25 cellular contexts compared by ENCODE assay signal in the genomic region with DNA sequence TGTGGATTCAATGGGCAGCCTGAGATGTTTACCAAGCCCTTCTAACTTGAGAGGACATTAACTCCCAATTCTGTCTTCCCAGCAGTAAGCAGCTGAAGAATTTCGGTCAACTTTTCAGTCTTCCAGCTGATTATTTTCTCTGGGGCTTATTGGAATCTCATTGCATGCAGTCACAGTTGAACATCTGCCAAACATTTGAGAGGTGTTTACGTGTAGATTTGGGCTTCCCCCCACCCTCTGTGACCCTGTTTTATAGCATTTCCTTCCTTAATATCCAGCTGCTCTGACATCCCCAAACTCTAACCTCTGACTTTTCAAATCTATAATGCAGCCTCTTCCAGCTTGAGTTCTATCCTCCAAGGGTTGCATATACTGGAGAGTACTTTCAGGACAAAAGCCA. TPM values are rescaled to one million over a fixed set of nuclear protein-coding genes. Genes with fewer than 3 reads are reported as not detected.
"Had no signal": no experiment of that assay in that cellular context is flagged by ENCODE, and none has a peak within 500 bp of the region (broad histone marks: within the 10 kb centered on the region; RNA-seq: fewer than 3 reads in every experiment).

No MANE protein-coding gene starts in this region.

- H3K4me1 Mint-ChIP-seq: stimulated activated memory B cell treated with anti-CD40 and anti-IgM and Interleukin-4, amounts not matched to agents 10 μg/mL and 1 μg/mL and 100 μg/mL, for 72 hours had no signal

- ATAC-seq: activated CD8-positive, alpha-beta T cell treated with anti-CD3 and anti-CD28 coated beads for 36 hours; activated T-helper 17 cell treated with anti-CD3 and anti-CD28 coated beads, Interleukin-2, amount 50 U/mL, for 72 hours; left colon; lower lobe of right lung; natural killer cell; pancreas; stimulated activated memory B cell treated with anti-CD40 and anti-IgM and Interleukin-4, amounts not matched to agents 10 μg/mL and 1 μg/mL and 100 μg/mL, for 72 hours had no signal

- H3K27ac Mint-ChIP-seq: activated CD4-positive, alpha-beta T cell treated with anti-CD3 and anti-CD28 coated beads, Interleukin-2, amount 10 ng/mL, durations not matched to agents 24 days and 14 days; activated CD8-positive, alpha-beta T cell treated with anti-CD3 and anti-CD28 coated beads for 36 hours; activated naive CD8-positive, alpha-beta T cell treated with anti-CD3 and anti-CD28 coated beads for 36 hours; activated T-helper 17 cell treated with anti-CD3 and anti-CD28 coated beads, Interleukin-2, amount 50 U/mL, for 72 hours; brain; natural killer cell; stimulated activated memory B cell treated with anti-CD40 and anti-IgM and Interleukin-4, amounts not matched to agents 10 μg/mL and 1 μg/mL and 100 μg/mL, for 72 hours; type B pancreatic cell had no signal

- H3K4me1 ChIP-seq: pancreas, sigmoid colon, testis had no signal

- H3K36me3 ChIP-seq: lower lobe of right lung, pancreas, sigmoid colon, spleen had no signal

- H2AFZ ChIP-seq: hepatocyte had no signal

- H3K4me2 ChIP-seq: hepatocyte had no signal

- H3K4me3 ChIP-seq: hepatocyte, lower lobe of right lung, pancreas, sigmoid colon, spleen, testis had no signal

- FAIRE-seq: colon, endometrium, islet of Langerhans, pancreas had no signal

- H3K4me3 Mint-ChIP-seq: activated CD4-positive, alpha-beta T cell treated with anti-CD3 and anti-CD28 coated beads, Interleukin-2, amount 10 ng/mL, durations not matched to agents 24 days and 14 days; activated CD8-positive, alpha-beta T cell treated with anti-CD3 and anti-CD28 coated beads for 36 hours; activated naive CD8-positive, alpha-beta T cell treated with anti-CD3 and anti-CD28 coated beads for 36 hours; activated T-helper 17 cell treated with anti-CD3 and anti-CD28 coated beads, Interleukin-2, amount 50 U/mL, for 72 hours; brain; natural killer cell; stimulated activated memory B cell treated with anti-CD40 and anti-IgM and Interleukin-4, amounts not matched to agents 10 μg/mL and 1 μg/mL and 100 μg/mL, for 72 hours; type B pancreatic cell had no signal

- H3K9me3 ChIP-seq: lower lobe of right lung, pancreas, testis had no signal

- H3K27me3 ChIP-seq: hepatocyte, pancreas, sigmoid colon, testis had no signal

- H3K36me3 Mint-ChIP-seq: stimulated activated memory B cell treated with anti-CD40 and anti-IgM and Interleukin-4, amounts not matched to agents 10 μg/mL and 1 μg/mL and 100 μg/mL, for 72 hours had no signal

- DNase-seq: activated CD4-positive, alpha-beta T cell treated with anti-CD3 and anti-CD28 coated beads, Interleukin-2, amount 10 ng/mL, durations not matched to agents 24 days and 14 days; activated CD8-positive, alpha-beta T cell treated with anti-CD3 and anti-CD28 coated beads for 36 hours; activated naive CD4-positive, alpha-beta T cell; activated naive CD8-positive, alpha-beta T cell treated with anti-CD3 and anti-CD28 coated beads for 36 hours; activated T-cell treated with anti-CD3 and anti-CD28 coated beads, Interleukin-2, amount 50 U/mL, for 1 hour; amygdala; caudate nucleus; left colon; lower lobe of right lung; natural killer cell; pancreas; sigmoid colon; spleen; stimulated activated CD4-positive, alpha-beta T cell treated with anti-CD3 and anti-CD28 coated beads, Interleukin-4, amount 100 ng/mL, for 4 hours; T1000; testis had no signal

- H3K27ac ChIP-seq: hepatocyte, lower lobe of right lung, pancreas, sigmoid colon, spleen, testis had no signal

- H3K27me3 Mint-ChIP-seq: activated naive CD8-positive, alpha-beta T cell treated with anti-CD3 and anti-CD28 coated beads for 36 hours; brain had no signal

- H3K79me2 ChIP-seq: hepatocyte had no signal

RNA-seq across cellular contexts. Expression of a gene that starts 16.5 kb away (rescaled TPM):
- total RNA-seq: activated CD4-positive, alpha-beta T cell treated with anti-CD3 and anti-CD28 coated beads, Interleukin-2, amount 10 ng/mL, durations not matched to agents 24 days and 14 days; activated CD8-positive, alpha-beta T cell treated with anti-CD3 and anti-CD28 coated beads for 36 hours; activated naive CD8-positive, alpha-beta T cell treated with anti-CD3 and anti-CD28 coated beads for 36 hours; activated T-helper 17 cell treated with anti-CD3 and anti-CD28 coated beads, Interleukin-2, amount 50 U/mL, for 72 hours; glomerular endothelial cell had no signal
